21 cellular contexts compared by ENCODE assay signal in genomic region chr15:47412802-47413201, GRCh38.
"Had no signal": no experiment of that assay in that cellular context is flagged by ENCODE, and none has a peak within 500 bp of the region (broad histone marks: within the 10 kb centered on the region; RNA-seq: fewer than 3 reads in every experiment).

No MANE protein-coding gene starts in this region.

- H3K27me3 ChIP-seq: brain microvascular endothelial cell, Peyer's patch had no signal

- DNase-seq: activated CD4-positive, alpha-beta memory T cell treated with anti-CD3 and anti-CD28 coated beads for 36 hours; activated CD4-positive, alpha-beta T cell treated with anti-CD3 and anti-CD28 coated beads, Interleukin-2, amount 10 ng/mL, durations not matched to agents 7 days and 5 days; activated CD4-positive, CD25-positive, alpha-beta regulatory T cell; activated gamma-delta T cell; activated naive CD4-positive, alpha-beta T cell treated with anti-CD3 and anti-CD28 coated beads for 36 hours; activated naive CD8-positive, alpha-beta T cell treated with anti-CD3 and anti-CD28 coated beads for 36 hours; activated T-cell treated with anti-CD3 and anti-CD28 coated beads for 4 hours; activated T-cell treated with anti-CD3 and anti-CD28 coated beads, Interleukin-2, amount 50 U/mL, for 48 hours; brain microvascular endothelial cell; cerebellar nuclear complex; KG1; NCI-H2029; NCI-H2107; NCI-H510A; NCI-H526 treated with DMSO at 0.1 percent for 48 hours; Peyer's patch; Right ventricle myocardium superior; SJCRH30; T-helper 17 cell; T-helper 9 cell had no signal

- H3K9me3 ChIP-seq: Peyer's patch, SJCRH30 had no signal

- H3K36me3 ChIP-seq: brain microvascular endothelial cell, Peyer's patch, SJCRH30 had no signal

- H3K4me1 ChIP-seq: Peyer's patch, SJCRH30 had no signal

- H3K27ac ChIP-seq: brain microvascular endothelial cell, Peyer's patch, RWPE1, SJCRH30 had no signal

- H3K4me3 ChIP-seq: Peyer's patch, SJCRH30 had no signal
